Comparison of ENCODE assay signal across 22 cellular contexts in genomic region chr4:31949045-31949444, GRCh38.
"Had no signal": no experiment of that assay in that cellular context is flagged by ENCODE, and none has a peak within 500 bp of the region (broad histone marks: within the 10 kb centered on the region; RNA-seq: fewer than 3 reads in every experiment).

No MANE protein-coding gene starts in this region.

- H3K27ac ChIP-seq: colonic mucosa, epithelial cell of prostate, esophagus squamous epithelium, gastrocnemius medialis, heart right ventricle, left lung, lower lobe of right lung had no signal

- H3K27me3 ChIP-seq: colonic mucosa, esophagus squamous epithelium, gastrocnemius medialis, heart right ventricle, left lung had no signal

- H3K4me3 ChIP-seq: colonic mucosa, esophagus squamous epithelium, gastrocnemius medialis, heart right ventricle, left lung, lower lobe of right lung, mucosa of descending colon had no signal

- H3K36me3 ChIP-seq: colonic mucosa, esophagus squamous epithelium, gastrocnemius medialis, heart right ventricle, left lung, lower lobe of right lung had no signal

- DNase-seq: colonic mucosa; cortex of kidney; effector memory CD4-positive, alpha-beta T cell; erythroblast; esophagus squamous epithelium; foreskin fibroblast; foreskin melanocyte; gastrocnemius medialis; glutamatergic neuron; head of caudate nucleus; heart right ventricle; hippocampal formation; left cardiac atrium; left lung; left ventricle myocardium superior; lower lobe of right lung; mesenchymal stem cell; mucosa of descending colon; naive B cell; naive thymus-derived CD8-positive, alpha-beta T cell had no signal

- ATAC-seq: esophagus mucosa; gastrocnemius medialis; heart right ventricle; left cardiac atrium; left lung; left ventricle myocardium superior; lower lobe of right lung; mucosa of descending colon; naive thymus-derived CD8-positive, alpha-beta T cell had no signal
